ENCODE assay signal across 18 cellular contexts in genomic region chr1:9316512-9316911, GRCh38. TPM values are rescaled to one million over a fixed set of nuclear protein-coding genes. Genes with fewer than 3 reads are reported as not detected.
DNase-seq lines count a peak whose midpoint lies in the region; TF ChIP-seq lines count a peak whose summit lies in the region.
"Had no signal": no experiment of that assay in that cellular context is flagged by ENCODE, and none has a peak within 500 bp of the region (broad histone marks: within the 10 kb centered on the region; RNA-seq: fewer than 3 reads in every experiment).

No MANE protein-coding gene starts in this region.

- no peak overlapping the region for H2AK5ac ChIP-seq in mesendoderm (ENCODE audit: low read length)

- H3K9me3 ChIP-seq in SJSA1 (replicated peaks) (no peaks in the 10 kb centered on the region), fibroblast of lung (ENCODE audit: control insufficient read depth, insufficient read depth, low read depth, low read length) (no peaks in the 10 kb centered on the region), subcutaneous abdominal adipose tissue (ENCODE audit: control insufficient read depth in 5 of 5, low read length in 5 of 5) (no peaks in the 10 kb centered on the region), prostate gland (no peaks in the 10 kb centered on the region)
- H3K9me3 ChIP-seq: pancreas had no signal

- no peak overlapping the region for H4K5ac ChIP-seq in mesendoderm (ENCODE audit: low read length)

- H3K9me3 Mint-ChIP-seq in activated CD4-positive, alpha-beta T cell treated with anti-CD3 and anti-CD28 coated beads, Interleukin-2, amount 10 ng/mL, durations not matched to agents 24 days and 14 days, result no peaks in the 10 kb centered on the region
- H3K9me3 Mint-ChIP-seq: activated B cell treated with CpG ODN at 0.5 μM for 24 hours, naive B cell had no signal

- no peak overlapping the region for H3K56ac ChIP-seq in mesendoderm (ENCODE audit: low read length)

- no peak overlapping the region for H2AFZ ChIP-seq in fibroblast of lung (ENCODE audit: low read length)

- peak overlapping the region; percentile 83 for H3K27ac ChIP-seq in SJSA1
- peak overlapping the region; percentile 89 for H3K27ac ChIP-seq in fibroblast of lung (ENCODE audit: insufficient read depth, low read length)
- peak overlapping the region; percentile 2 for H3K27ac ChIP-seq in subcutaneous abdominal adipose tissue (ENCODE audit: low read depth, low read length)
- H3K27ac ChIP-seq in prostate gland, result no peak overlapping the region
- no peak overlapping the region for H3K27ac ChIP-seq in mesendoderm (ENCODE audit: low read depth, low read length)
- H3K27ac ChIP-seq: C4-2B, pancreas had no signal

- TF ChIP-seq POLR2A in prostate gland (IDR thresholded peaks at IDR 0.05), result no peak

- H3K4me1 ChIP-seq in SJSA1 (replicated peaks), result peaks cover 72% of the 10 kb centered on the region
- H3K4me1 ChIP-seq in fibroblast of lung (ENCODE audit: control insufficient read depth, extremely low read depth, insufficient read depth, low read length), result peaks cover 24% of the 10 kb centered on the region
- H3K4me1 ChIP-seq in subcutaneous abdominal adipose tissue (ENCODE audit: control insufficient read depth in 5 of 5, insufficient read depth in 5 of 5, low read length in 5 of 5), result peaks cover 4 to 83% (median 61%) of the 10 kb centered on the region in 5 donors
- no peaks in the 10 kb centered on the region for H3K4me1 ChIP-seq in prostate gland (replicated peaks)
- H3K4me1 ChIP-seq in mesendoderm (ENCODE audit: control insufficient read depth, low read depth, low read length), result peaks cover 15% of the 10 kb centered on the region

- H3K27me3 Mint-ChIP-seq in activated CD4-positive, alpha-beta T cell treated with anti-CD3 and anti-CD28 coated beads, Interleukin-2, amount 10 ng/mL, durations not matched to agents 24 days and 14 days, result no peaks in the 10 kb centered on the region
- H3K27me3 Mint-ChIP-seq: activated B cell treated with CpG ODN at 0.5 μM for 24 hours, naive B cell had no signal

- H3K4me3 ChIP-seq in SJSA1 (no peak overlapping the region), fibroblast of lung (replicated peaks in 1 of 4; ENCODE audit: control extremely low read depth in 1 of 4, insufficient read depth in 1 of 4, low read depth in 3 of 4, low read length in 4 of 4) (no peak overlapping the region), subcutaneous abdominal adipose tissue (ENCODE audit: low read depth in 1 of 5, low read length in 5 of 5) (no peak overlapping the region), prostate gland (no peak overlapping the region), mesendoderm (ENCODE audit: low read length) (no peak overlapping the region)
- H3K4me3 ChIP-seq: pancreas had no signal

- H3K4me3 Mint-ChIP-seq in activated CD4-positive, alpha-beta T cell treated with anti-CD3 and anti-CD28 coated beads, Interleukin-2, amount 10 ng/mL, durations not matched to agents 24 days and 14 days, result peak overlapping the region; percentile 81
- H3K4me3 Mint-ChIP-seq: activated B cell treated with CpG ODN at 0.5 μM for 24 hours had no signal

- peaks cover 52% of the 10 kb centered on the region for H3K4me1 Mint-ChIP-seq in activated CD4-positive, alpha-beta T cell treated with anti-CD3 and anti-CD28 coated beads, Interleukin-2, amount 10 ng/mL, durations not matched to agents 24 days and 14 days

- peaks cover 2% of the 10 kb centered on the region for H4K20me1 ChIP-seq in fibroblast of lung (ENCODE audit: control insufficient read depth, extremely low read depth, insufficient read depth, low read length)

- peak overlapping the region; percentile 98 for H3K27ac Mint-ChIP-seq in activated CD4-positive, alpha-beta T cell treated with anti-CD3 and anti-CD28 coated beads, Interleukin-2, amount 10 ng/mL, durations not matched to agents 24 days and 14 days
- H3K27ac Mint-ChIP-seq: activated B cell treated with CpG ODN at 0.5 μM for 24 hours had no signal

- no peak for TF ChIP-seq CTCF in fibroblast of lung (conservative IDR thresholded peaks at IDR 0.05 in 1 of 2, IDR thresholded peaks at IDR 0.05 in 1 of 2; ENCODE audit: low read depth in 1 of 2, low read length in 2 of 2)
- no peak for TF ChIP-seq CTCF in prostate gland (IDR thresholded peaks at IDR 0.05)

- no peak overlapping the region for H2BK5ac ChIP-seq in mesendoderm (ENCODE audit: low read length)

- 95% methylated on average over 24 of the region's 24 CpGs for WGBS in prostate gland
- WGBS in mesendoderm (ENCODE audit: extremely low coverage, insufficient coverage, low lambda C conversion rate), result no CpG with 5 or more reads among the region's 24 CpGs

- no peak overlapping the region for H2BK120ac ChIP-seq in mesendoderm (ENCODE audit: low read depth, low read length)

- H3K79me2 ChIP-seq in fibroblast of lung (ENCODE audit: control insufficient read depth, insufficient read depth, low read length), result peaks cover 81% of the 10 kb centered on the region
- peaks cover 3% of the 10 kb centered on the region for H3K79me2 ChIP-seq in mesendoderm (ENCODE audit: control insufficient read depth, insufficient read depth, low read length)

- no peak for DNase-seq in activated CD4-positive, alpha-beta T cell treated with anti-CD3 and anti-CD28 coated beads, Interleukin-2, amount 10 ng/mL, durations not matched to agents 24 days and 14 days
- no peak for DNase-seq in activated CD4-positive, alpha-beta T cell treated with anti-CD3 and anti-CD28 coated beads, Interleukin-2, amount 50 U/mL, for 48 hours
- no peak for DNase-seq in SJSA1 (ENCODE audit: low read depth in 1 of 2, low spot score in 2 of 2)
- no peak for DNase-seq in fibroblast of lung (ENCODE audit: low read depth in 2 of 2)
- DNase-seq in prostate gland (ENCODE audit: low spot score), result no peak
- no peak for DNase-seq in mesendoderm
- no peak for DNase-seq in retina
- DNase-seq: activated B cell treated with CpG ODN at 0.5 μM for 24 hours, activated gamma-delta T cell, DMS 273 treated with DMSO at 0.1 percent for 48 hours, kidney, naive B cell, NCI-H1417, NCI-H526 treated with DMSO at 0.1 percent for 48 hours, SHP77 treated with DMSO at 0.1 percent for 48 hours had no signal

- H3K36me3 ChIP-seq in SJSA1, result peaks cover 28% of the 10 kb centered on the region
- H3K36me3 ChIP-seq in fibroblast of lung (ENCODE audit: control insufficient read depth, insufficient read depth, low read length), result peaks cover 6% of the 10 kb centered on the region
- H3K36me3 ChIP-seq in subcutaneous abdominal adipose tissue (ENCODE audit: control insufficient read depth in 5 of 5, insufficient read depth in 5 of 5, low read length in 5 of 5), result peaks cover 0 to 19% (median 10%) of the 10 kb centered on the region in 5 donors
- H3K36me3 ChIP-seq in prostate gland, result no peaks in the 10 kb centered on the region
- H3K36me3 ChIP-seq in mesendoderm (ENCODE audit: control insufficient read depth, insufficient read depth, low read length), result no peaks in the 10 kb centered on the region

- no peak overlapping the region for H3K4ac ChIP-seq in mesendoderm (ENCODE audit: low read depth, low read length)

- H3K9ac ChIP-seq in fibroblast of lung (ENCODE audit: insufficient read depth, low read length) (no peak overlapping the region), subcutaneous abdominal adipose tissue (ENCODE audit: low read length in 5 of 5) (no peak overlapping the region), mesendoderm (ENCODE audit: low read length) (no peak overlapping the region)

- intact Hi-C loops in activated CD4-positive, alpha-beta T cell treated with anti-CD3 and anti-CD28 coated beads, Interleukin-2, amount 10 ng/mL, durations not matched to agents 24 days and 14 days (cut with micrococcal nuclease), result loop anchor here (5.0 kb wide), 2 partner anchors 34 to 111 kb away; no protein-coding TSS in a partner anchor
- intact Hi-C loops in prostate gland (cut with DNase I), result no loop called here

- peaks cover 5% of the 10 kb centered on the region for H3K79me1 ChIP-seq in mesendoderm (ENCODE audit: low read length)

- no peak overlapping the region for H3K23ac ChIP-seq in mesendoderm (ENCODE audit: low read length)

- H3K27me3 ChIP-seq in SJSA1 (replicated peaks), result no peaks in the 10 kb centered on the region
- H3K27me3 ChIP-seq in fibroblast of lung (ENCODE audit: control insufficient read depth, insufficient read depth, low read length), result no peaks in the 10 kb centered on the region
- no peaks in the 10 kb centered on the region for H3K27me3 ChIP-seq in subcutaneous abdominal adipose tissue (ENCODE audit: control insufficient read depth in 5 of 5, insufficient read depth in 4 of 5, low read length in 5 of 5)
- H3K27me3 ChIP-seq in prostate gland (replicated peaks; ENCODE audit: insufficient read depth), result no peaks in the 10 kb centered on the region
- H3K27me3 ChIP-seq in mesendoderm (ENCODE audit: insufficient read depth, low read length, poor library complexity), result no peaks in the 10 kb centered on the region
- H3K27me3 ChIP-seq: pancreas had no signal

- no peak overlapping the region for H4K8ac ChIP-seq in mesendoderm (ENCODE audit: low read depth, low read length)

- H3K18ac ChIP-seq in mesendoderm (ENCODE audit: low read length), result no peak overlapping the region

- H3K4me2 ChIP-seq in fibroblast of lung (ENCODE audit: extremely low read depth, insufficient read depth, low read length), result peak overlapping the region; percentile 15
- H3K4me2 ChIP-seq in mesendoderm (ENCODE audit: low read length), result no peak overlapping the region

- no peak overlapping the region for H2BK15ac ChIP-seq in mesendoderm (replicated peaks; ENCODE audit: low read depth)

- no peaks in the 10 kb centered on the region for H3K36me3 Mint-ChIP-seq in activated CD4-positive, alpha-beta T cell treated with anti-CD3 and anti-CD28 coated beads, Interleukin-2, amount 10 ng/mL, durations not matched to agents 24 days and 14 days (ENCODE audit: low read depth)
- H3K36me3 Mint-ChIP-seq: naive B cell had no signal

RNA-seq across cellular contexts. Expression of gene SPSB1, which starts 23.8 kb away (rescaled TPM):
- 4.8 and 6.2 TPM in 2 replicates for total RNA-seq in activated CD4-positive, alpha-beta T cell treated with anti-CD3 and anti-CD28 coated beads, Interleukin-2, amount 10 ng/mL, durations not matched to agents 24 days and 14 days
- total RNA-seq in SJSA1 (2014; rRNA removed; shearing (Covaris generic)), result 16.2 and 24.4 TPM in 2 replicates
- total RNA-seq in fibroblast of lung, result 20.0 and 20.6 TPM in 2 replicates
- 14.3 and 22.1 TPM in 2 replicates for polyA plus RNA-seq in fibroblast of lung
- polyA plus RNA-seq in fibroblast of lung (2012), result 16.8 and 23.7 TPM in 2 replicates
- polyA minus RNA-seq in fibroblast of lung (ENCODE audit: low replicate concordance), result 22.8 and 24.7 TPM in 2 replicates
- 10 to 100 TPM; 29.0 to 57.1 TPM for total RNA-seq in prostate gland
- polyA plus RNA-seq in mesendoderm (2013, experiment 1 of 2), result 2.3 TPM
- polyA plus RNA-seq in mesendoderm (2013, experiment 2 of 2), result 2.2 TPM

Comparison
In these comparisons a context has a peak if more than half of its experiments do, and no peak if none do; other contexts are left out.
1. H3K27ac ChIP-seq: peak in SJSA1 (single experiment), fibroblast of lung (single experiment) and subcutaneous abdominal adipose tissue (single experiment); none in prostate gland (0 of 2) and mesendoderm (single experiment).